Comparison of ENCODE assay signal across 19 cellular contexts in genomic region chr19:57786286-57786685, GRCh38. TPM values are rescaled to one million over a fixed set of nuclear protein-coding genes. Genes with fewer than 3 reads are reported as not detected.
DNase-seq lines count a peak whose midpoint lies in the region; TF ChIP-seq lines count a peak whose summit lies in the region.
"Had no signal": no experiment of that assay in that cellular context is flagged by ENCODE, and none has a peak within 500 bp of the region (broad histone marks: within the 10 kb centered on the region; RNA-seq: fewer than 3 reads in every experiment).

No MANE protein-coding gene starts in this region.

- H3K4ac ChIP-seq in mesendoderm (ENCODE audit: low read depth, low read length), result no peak overlapping the region

- H3K4me3 Mint-ChIP-seq in endothelial cell (ENCODE audit: unreplicated experiment) (peak overlapping the region; percentile 37), glutamatergic neuron (ENCODE audit: unreplicated experiment) (no peak overlapping the region)
- H3K4me3 Mint-ChIP-seq: B cell, HFFc6 had no signal

- no peaks in the 10 kb centered on the region for H3K27me3 ChIP-seq in left ventricle myocardium inferior (ENCODE audit: low read depth)
- no peaks in the 10 kb centered on the region for H3K27me3 ChIP-seq in right atrium auricular region
- no peaks in the 10 kb centered on the region for H3K27me3 ChIP-seq in mesendoderm (ENCODE audit: insufficient read depth, low read length, poor library complexity)

- peaks cover 98% of the 10 kb centered on the region for H3K9me3 ChIP-seq in left ventricle myocardium inferior (replicated peaks)
- peaks cover 0 to 33% of the 10 kb centered on the region in 2 donors for H3K9me3 ChIP-seq in right atrium auricular region

- H3K9ac ChIP-seq in mesendoderm (ENCODE audit: low read length), result no peak overlapping the region

- H3K9me3 Mint-ChIP-seq in endothelial cell (ENCODE audit: unreplicated experiment) (no peaks in the 10 kb centered on the region), glutamatergic neuron (ENCODE audit: unreplicated experiment) (peaks cover 2% of the 10 kb centered on the region)

- H3K4me1 Mint-ChIP-seq in endothelial cell (ENCODE audit: unreplicated experiment) (no peaks in the 10 kb centered on the region), glutamatergic neuron (ENCODE audit: low read depth, unreplicated experiment) (no peaks in the 10 kb centered on the region)

- H3K27me3 Mint-ChIP-seq in endothelial cell (ENCODE audit: unreplicated experiment) (peaks cover 4% of the 10 kb centered on the region), glutamatergic neuron (ENCODE audit: unreplicated experiment) (no peaks in the 10 kb centered on the region)
- H3K27me3 Mint-ChIP-seq: B cell had no signal

- H3K56ac ChIP-seq in mesendoderm (ENCODE audit: low read length), result no peak overlapping the region

- H3K79me1 ChIP-seq in mesendoderm (ENCODE audit: low read length), result peaks cover 7% of the 10 kb centered on the region

- H3K4me1 ChIP-seq in left ventricle myocardium inferior (peaks cover 21% of the 10 kb centered on the region), right atrium auricular region (no peaks in the 10 kb centered on the region), mesendoderm (ENCODE audit: control insufficient read depth, low read depth, low read length) (no peaks in the 10 kb centered on the region)

- no CpG with 5 or more reads among the region's 38 CpGs for WGBS in mesendoderm (ENCODE audit: extremely low coverage, insufficient coverage, low lambda C conversion rate)

- no peak overlapping the region for H3K23ac ChIP-seq in mesendoderm (ENCODE audit: low read length)

- no peak overlapping the region for H2BK120ac ChIP-seq in mesendoderm (ENCODE audit: low read depth, low read length)

- H3K18ac ChIP-seq in mesendoderm (ENCODE audit: low read length), result no peak overlapping the region

- H2BK5ac ChIP-seq in mesendoderm (ENCODE audit: low read length), result no peak overlapping the region

- intact Hi-C loops in left ventricle myocardium inferior (cut with micrococcal nuclease), result no loop called here

- no peak overlapping the region for H3K27ac Mint-ChIP-seq in endothelial cell (ENCODE audit: unreplicated experiment)
- no peak overlapping the region for H3K27ac Mint-ChIP-seq in glutamatergic neuron (ENCODE audit: unreplicated experiment)
- H3K27ac Mint-ChIP-seq: B cell, HFFc6 had no signal

- H2AK5ac ChIP-seq in mesendoderm (ENCODE audit: low read length), result no peak overlapping the region

- H3K4me2 ChIP-seq in mesendoderm (ENCODE audit: low read length), result no peak overlapping the region

- DNase-seq in left ventricle myocardium inferior (no peak), right atrium auricular region (ENCODE audit: low spot score) (no peak), endothelial cell (ENCODE audit: low spot score) (no peak), mesendoderm (no peak), glutamatergic neuron (no peak), anterior cingulate cortex (lab: John Stamatoyannopoulos, UW) (no peak), activated gamma-delta T cell (lab: John Stamatoyannopoulos, UW) (no peak)
- DNase-seq: GF-D8, HFFc6, IMR-90, NCI-H1417 treated with DMSO at 0.1 percent for 48 hours, NCI-H187 treated with DMSO at 0.1 percent for 48 hours, NCI-H2227 treated with DMSO at 0.1 percent for 48 hours, NCI-H524, NCI-H82, SIG-M5 had no signal

- no peaks in the 10 kb centered on the region for H3K79me2 ChIP-seq in mesendoderm (ENCODE audit: control insufficient read depth, insufficient read depth, low read length)

- no peak overlapping the region for H2BK15ac ChIP-seq in mesendoderm (replicated peaks; ENCODE audit: low read depth)

- H3K36me3 Mint-ChIP-seq in endothelial cell (ENCODE audit: low read depth, unreplicated experiment) (peaks cover 31% of the 10 kb centered on the region), glutamatergic neuron (ENCODE audit: unreplicated experiment) (peaks cover 31% of the 10 kb centered on the region)

- no peak overlapping the region for H4K5ac ChIP-seq in mesendoderm (ENCODE audit: low read length)

- H3K36me3 ChIP-seq in left ventricle myocardium inferior (peaks cover 94% of the 10 kb centered on the region), right atrium auricular region (peaks cover 11% of the 10 kb centered on the region), mesendoderm (ENCODE audit: control insufficient read depth, insufficient read depth, low read length) (peaks cover 3% of the 10 kb centered on the region)

- TF ChIP-seq CTCF in left ventricle myocardium inferior (IDR thresholded peaks at IDR 0.05; ENCODE audit: borderline replicate concordance), result no peak
- no peak for TF ChIP-seq CTCF in right atrium auricular region (IDR thresholded peaks at IDR 0.05)
- TF ChIP-seq CTCF in endothelial cell (IDR thresholded peaks at IDR 0.05; ENCODE audit: unreplicated experiment), result no peak
- no peak for TF ChIP-seq CTCF in glutamatergic neuron (IDR thresholded peaks at IDR 0.05; ENCODE audit: partially characterized antibody, unreplicated experiment)

- H4K8ac ChIP-seq in mesendoderm (ENCODE audit: low read depth, low read length), result no peak overlapping the region

- H3K4me3 ChIP-seq in left ventricle myocardium inferior, result no peak overlapping the region
- no peak overlapping the region for H3K4me3 ChIP-seq in right atrium auricular region
- H3K4me3 ChIP-seq in mesendoderm (ENCODE audit: low read length), result no peak overlapping the region

- peak overlapping the region; percentile 13 for H3K27ac ChIP-seq in left ventricle myocardium inferior (replicated peaks)
- no peak overlapping the region for H3K27ac ChIP-seq in right atrium auricular region
- H3K27ac ChIP-seq in mesendoderm (ENCODE audit: low read depth, low read length), result peak overlapping the region; percentile 40
- H3K27ac ChIP-seq: HL-60 had no signal

RNA-seq across cellular contexts. Expression of gene ZNF586, which starts 16.8 kb away (rescaled TPM):
- 12.0 TPM for total RNA-seq in left ventricle myocardium inferior
- 10 to 100 TPM in 1 of 2 donors, 1 to 10 TPM in 1; 5.7 to 11.9 TPM for total RNA-seq in right atrium auricular region
- total RNA-seq in endothelial cell (ENCODE audit: unreplicated experiment), result 19.6 TPM
- polyA plus RNA-seq in mesendoderm (2013, experiment 1 of 2), result 8.3 TPM
- 8.8 TPM for polyA plus RNA-seq in mesendoderm (2013, experiment 2 of 2)
- 22.7 TPM for total RNA-seq in glutamatergic neuron (ENCODE audit: unreplicated experiment)

RNA-seq across cellular contexts. Expression of gene ZNF552, which starts 28.4 kb away (rescaled TPM):
- total RNA-seq in left ventricle myocardium inferior (3.9 TPM), right atrium auricular region (1 to 10 TPM; 1.0 to 5.3 TPM), endothelial cell (ENCODE audit: unreplicated experiment) (7.0 TPM), glutamatergic neuron (ENCODE audit: unreplicated experiment) (14.9 TPM)
- 7.8 TPM for polyA plus RNA-seq in mesendoderm (2013, experiment 1 of 2)
- 8.2 TPM for polyA plus RNA-seq in mesendoderm (2013, experiment 2 of 2)

RNA-seq across cellular contexts. Expression of gene ZNF776, which starts 39.7 kb away (rescaled TPM):
- 12.9 TPM for total RNA-seq in left ventricle myocardium inferior
- total RNA-seq in right atrium auricular region, result 1 to 10 TPM; 6.0 to 8.9 TPM
- 22.6 TPM for total RNA-seq in endothelial cell (ENCODE audit: unreplicated experiment)
- polyA plus RNA-seq in mesendoderm (2013, experiment 1 of 2), result 7.4 TPM
- polyA plus RNA-seq in mesendoderm (2013, experiment 2 of 2), result 7.2 TPM
- 41.5 TPM for total RNA-seq in glutamatergic neuron (ENCODE audit: unreplicated experiment)

RNA-seq across cellular contexts. Expression of gene ZNF587B, which starts 43.8 kb away (rescaled TPM):
- total RNA-seq in left ventricle myocardium inferior (6.7 TPM), right atrium auricular region (1 to 10 TPM; 3.2 to 5.7 TPM), endothelial cell (ENCODE audit: unreplicated experiment) (24.5 TPM), glutamatergic neuron (ENCODE audit: unreplicated experiment) (16.9 TPM)
- polyA plus RNA-seq in mesendoderm (2013, experiment 1 of 2), result 22.6 TPM
- polyA plus RNA-seq in mesendoderm (2013, experiment 2 of 2), result 21.8 TPM

RNA-seq across cellular contexts. Expression of gene ZNF671, which starts 58.9 kb away (rescaled TPM):
- total RNA-seq in left ventricle myocardium inferior (9.3 TPM), right atrium auricular region (1 to 10 TPM; 5.6 to 8.3 TPM), endothelial cell (ENCODE audit: unreplicated experiment) (12.2 TPM), glutamatergic neuron (ENCODE audit: unreplicated experiment) (20.3 TPM)
- 2.4 TPM for polyA plus RNA-seq in mesendoderm (2013, experiment 1 of 2)
- polyA plus RNA-seq in mesendoderm (2013, experiment 2 of 2), result 2.5 TPM
- total RNA-seq: A172 had no signal

Comparison
In these comparisons a context has a peak if more than half of its experiments do, and no peak if none do; other contexts are left out.
1. H3K27ac ChIP-seq: peak in left ventricle myocardium inferior (single experiment) and mesendoderm (single experiment); none in right atrium auricular region (0 of 2).